In genomic region chr20:1312904-1313235, GRCh38 we compare ENCODE assay signal across 21 cellular contexts. TPM values are rescaled to one million over a fixed set of nuclear protein-coding genes. Genes with fewer than 3 reads are reported as not detected.
A peak's percentile ranks its signal among the peaks of the same experiment; 100 is the strongest.
DNase-seq lines count a peak whose midpoint lies in the region; ATAC-seq, FAIRE-seq and TF ChIP-seq lines count a peak whose summit lies in the region.
"Had no signal": no experiment of that assay in that cellular context is flagged by ENCODE, and none has a peak within 500 bp of the region (broad histone marks: within the 10 kb centered on the region; RNA-seq: fewer than 3 reads in every experiment).

No MANE protein-coding gene starts in this region.

- H3K4me3 ChIP-seq in HepG2 (replicated peaks in 1 of 3; ENCODE audit: insufficient read depth in 1 of 3, low read depth in 2 of 3, low read length in 3 of 3): no peak overlapping the region
- no peak overlapping the region for H3K4me3 ChIP-seq in right lobe of liver
- H3K4me3 ChIP-seq in endodermal cell (ENCODE audit: low read length): no peak overlapping the region
- H3K4me3 ChIP-seq in mesendoderm (ENCODE audit: low read length): no peak overlapping the region
- H3K4me3 ChIP-seq: ovary had no signal

- no peak overlapping the region for H2BK120ac ChIP-seq in mesendoderm (ENCODE audit: low read depth, low read length)

- BruUV-seq in HepG2 (replicated peaks; lab: Mats Ljungman, UMichigan): no TSS peak

- H3K9me3 Mint-ChIP-seq in endodermal cell: no peaks in the 10 kb centered on the region
- H3K9me3 Mint-ChIP-seq: activated naive CD8-positive, alpha-beta T cell treated with anti-CD3 and anti-CD28 coated beads for 36 hours; CD8-positive, alpha-beta T cell; naive thymus-derived CD4-positive, alpha-beta T cell had no signal

- DNase-seq in HepG2 (ENCODE audit: low spot score) (no peak), right lobe of liver (no peak), endodermal cell (no peak), mesendoderm (no peak), A172 (ENCODE audit: low spot score) (no peak), NCI-H1694 (lab: John Stamatoyannopoulos, UW) (no peak), NCI-H524 treated with DMSO at 0.1 percent for 48 hours (lab: John Stamatoyannopoulos, UW) (no peak)
- DNase-seq in effector CD4-positive, alpha-beta T cell: no peak

- H3K27ac ChIP-seq in HepG2 (ENCODE audit: extremely low read length, insufficient read depth, low read length) (no peak overlapping the region), right lobe of liver (no peak overlapping the region), endodermal cell (ENCODE audit: low read depth, low read length) (no peak overlapping the region), mesendoderm (ENCODE audit: low read depth, low read length) (no peak overlapping the region)
- H3K27ac ChIP-seq: epithelial cell of prostate, ovary, right atrium auricular region, tibial artery had no signal

- H3K4me3 Mint-ChIP-seq in endodermal cell: peak overlapping the region; percentile 33
- H3K4me3 Mint-ChIP-seq: activated naive CD8-positive, alpha-beta T cell treated with anti-CD3 and anti-CD28 coated beads for 36 hours; B cell; CD8-positive, alpha-beta T cell; T-helper 17 cell had no signal

- no peak for TF ChIP-seq RAD21 in HepG2 (CRISPR knock-in tag; IDR thresholded peaks at IDR 0.05)

- H3K9ac ChIP-seq in HepG2 (ENCODE audit: insufficient read depth, low read depth, low read length) (no peak overlapping the region), endodermal cell (ENCODE audit: extremely low read depth, low read length, poor library complexity, severe bottlenecking) (no peak overlapping the region), mesendoderm (ENCODE audit: low read length) (peak overlapping the region; percentile 46)
- H3K9ac ChIP-seq: SK-N-SH had no signal

- ATAC-seq in HepG2: peak; percentile 4; the same call in 2 of the 3 replicates
- no peak for ATAC-seq in right lobe of liver

- peak overlapping the region; percentile 80 for H3K56ac ChIP-seq in mesendoderm (ENCODE audit: low read length)

- H2AK5ac ChIP-seq in mesendoderm (ENCODE audit: low read length): no peak overlapping the region

- no peak overlapping the region for H3K23ac ChIP-seq in mesendoderm (ENCODE audit: low read length)

- H3K27ac Mint-ChIP-seq in endodermal cell: no peak overlapping the region
- H3K27ac Mint-ChIP-seq: activated naive CD8-positive, alpha-beta T cell treated with anti-CD3 and anti-CD28 coated beads for 36 hours; B cell; CD8-positive, alpha-beta T cell had no signal

- H2BK15ac ChIP-seq in mesendoderm (replicated peaks; ENCODE audit: low read depth): no peak overlapping the region

- H3K79me2 ChIP-seq in HepG2 (ENCODE audit: insufficient read depth, low read length) (no peaks in the 10 kb centered on the region), mesendoderm (ENCODE audit: control insufficient read depth, insufficient read depth, low read length) (no peaks in the 10 kb centered on the region)

- H4K5ac ChIP-seq in mesendoderm (ENCODE audit: low read length): no peak overlapping the region

- no peak overlapping the region for H2BK5ac ChIP-seq in mesendoderm (ENCODE audit: low read length)

- no peaks in the 10 kb centered on the region for H3K9me3 ChIP-seq in HepG2 (ENCODE audit: low read length)
- no peaks in the 10 kb centered on the region for H3K9me3 ChIP-seq in right lobe of liver
- H3K9me3 ChIP-seq in endodermal cell (ENCODE audit: control insufficient read depth, low read length): no peaks in the 10 kb centered on the region
- H3K9me3 ChIP-seq: ovary, right atrium auricular region, SK-N-SH, spleen, tibial artery had no signal

- TF ChIP-seq POLR2A in HepG2 (IDR thresholded peaks at IDR 0.05; ENCODE audit: insufficient read depth in 1 of 2, low read depth in 2 of 2, low read length in 2 of 2) (no peak), right lobe of liver (IDR thresholded peaks at IDR 0.05) (no peak)

- in situ Hi-C loops in HepG2 (cut with HindIII; ENCODE audit: extremely low pct_ligation_motif_present, low pct_unique_long_range_greater_than_20kb): loop anchor here (5.0 kb wide), 1 partner anchor 129 kb away; no protein-coding TSS in a partner anchor

- no peaks in the 10 kb centered on the region for H3K79me1 ChIP-seq in mesendoderm (ENCODE audit: low read length)

- peaks cover 27% of the 10 kb centered on the region for H3K27me3 Mint-ChIP-seq in endodermal cell (ENCODE audit: insufficient read depth)
- H3K27me3 Mint-ChIP-seq: activated naive CD8-positive, alpha-beta T cell treated with anti-CD3 and anti-CD28 coated beads for 36 hours; naive thymus-derived CD4-positive, alpha-beta T cell; T-helper 17 cell had no signal

- intact Hi-C loops in HepG2 (cut with micrococcal nuclease; ENCODE audit: unreplicated experiment) (loop anchor here (1.0 kb wide), 4 partner anchors 12 to 190 kb away; no protein-coding TSS in a partner anchor), right lobe of liver (cut with DNase I) (loop anchor here (5.0 kb wide), 2 partner anchors 124 to 129 kb away; no protein-coding TSS in a partner anchor)

- WGBS in HepG2 (ENCODE audit: low lambda C conversion rate): 71% methylated on average over 13 of the region's 16 CpGs
- 60% methylated on average over 1 of the region's 16 CpGs for WGBS in right lobe of liver (ENCODE audit: insufficient coverage, low coverage, low lambda C conversion rate, missing lambda C conversion rate)
- WGBS in endodermal cell (ENCODE audit: insufficient coverage in 1 of 2, insufficient read length in 1 of 2), 2 experiments: 84 to 88% methylated on average over 12 to 16 of the region's 16 CpGs
- WGBS in mesendoderm (ENCODE audit: extremely low coverage, insufficient coverage, low lambda C conversion rate): no CpG with 5 or more reads among the region's 16 CpGs

- H3K4ac ChIP-seq in mesendoderm (ENCODE audit: low read depth, low read length): no peak overlapping the region

- FAIRE-seq in HepG2 (lab: Jason Lieb, UNC): no peak
- FAIRE-seq: A204.1 had no signal

- H3K27me3 ChIP-seq in HepG2 (ENCODE audit: control insufficient read depth in 1 of 2, insufficient read depth in 2 of 2, low read length in 2 of 2) (peaks cover 0 to 3% of the 10 kb centered on the region in 2 experiments; a peak in 3 of 5 replicates), right lobe of liver (no peaks in the 10 kb centered on the region), endodermal cell (ENCODE audit: control insufficient read depth, insufficient read depth, low read length, poor library complexity, severe bottlenecking) (peaks cover 4% of the 10 kb centered on the region), mesendoderm (ENCODE audit: insufficient read depth, low read length, poor library complexity) (no peaks in the 10 kb centered on the region)
- H3K27me3 ChIP-seq: ovary, right atrium auricular region, spleen, tibial artery had no signal

- H4K8ac ChIP-seq in mesendoderm (ENCODE audit: low read depth, low read length): no peak overlapping the region

- H2AFZ ChIP-seq in HepG2 (ENCODE audit: low read length): no peak overlapping the region

- no peak overlapping the region for H3K4me2 ChIP-seq in HepG2 (ENCODE audit: low read depth, low read length)
- H3K4me2 ChIP-seq in mesendoderm (ENCODE audit: low read length): peak overlapping the region; percentile 15
- H3K4me2 ChIP-seq: SK-N-SH had no signal

- no peak for TF ChIP-seq EP300 in HepG2 (IDR thresholded peaks at IDR 0.05; ENCODE audit: low read depth in 2 of 2, low read length in 2 of 2)
- TF ChIP-seq EP300 in HepG2 (CRISPR knock-in tag; IDR thresholded peaks at IDR 0.05; ENCODE audit: borderline replicate concordance): no peak

- peaks cover 4% of the 10 kb centered on the region for H3K4me1 Mint-ChIP-seq in endodermal cell
- H3K4me1 Mint-ChIP-seq: B cell had no signal

- H3K4me1 ChIP-seq in HepG2 (ENCODE audit: insufficient read depth, low read length): peaks cover 12% of the 10 kb centered on the region
- peaks cover 0 to 11% (median 2%) of the 10 kb centered on the region in 4 donors for H3K4me1 ChIP-seq in right lobe of liver
- H3K4me1 ChIP-seq in endodermal cell (ENCODE audit: control insufficient read depth, insufficient read depth, low read length): no peaks in the 10 kb centered on the region
- no peaks in the 10 kb centered on the region for H3K4me1 ChIP-seq in mesendoderm (ENCODE audit: control insufficient read depth, low read depth, low read length)

- H4K20me1 ChIP-seq in HepG2 (ENCODE audit: insufficient read depth, low read length): no peaks in the 10 kb centered on the region

- POLR2A ChIA-PET in HepG2 (lab: Yijun Ruan, JAX): interaction anchor here (1.1 to 1.6 kb wide), 2 partner anchors 13 to 124 kb away, joined by 4 to 5 read pairs; no protein-coding TSS in a partner anchor

- H3K18ac ChIP-seq in mesendoderm (ENCODE audit: low read length): no peak overlapping the region

- CTCF ChIA-PET in HepG2 (lab: Yijun Ruan, JAX; ENCODE audit: low intra/inter-chr PET ratio, low total read pairs): interaction anchor here (0.8 to 6.5 kb wide), 5 partner anchors 85 to 191 kb away, joined by 3 to 122 read pairs (median 21); partner anchors contain the start of gene NSFL1C

- no peak for TF ChIP-seq CTCF in HepG2 (CRISPR knock-in tag; IDR thresholded peaks at IDR 0.05)
- no peak for TF ChIP-seq CTCF in right lobe of liver (IDR thresholded peaks at IDR 0.05)
- no peak for TF ChIP-seq CTCF in endodermal cell (conservative IDR thresholded peaks at IDR 0.05)

- H3K36me3 ChIP-seq in HepG2 (replicated peaks in 1 of 2; ENCODE audit: control insufficient read depth in 1 of 2, insufficient read depth in 2 of 2, low read length in 2 of 2): no peaks in the 10 kb centered on the region
- no peaks in the 10 kb centered on the region for H3K36me3 ChIP-seq in right lobe of liver
- H3K36me3 ChIP-seq in endodermal cell (ENCODE audit: control insufficient read depth, insufficient read depth, low read length): no peaks in the 10 kb centered on the region
- no peaks in the 10 kb centered on the region for H3K36me3 ChIP-seq in mesendoderm (ENCODE audit: control insufficient read depth, insufficient read depth, low read length)
- H3K36me3 ChIP-seq: ovary, right atrium auricular region, spleen had no signal

- no peaks in the 10 kb centered on the region for H3K36me3 Mint-ChIP-seq in endodermal cell (ENCODE audit: low read depth)
- H3K36me3 Mint-ChIP-seq: activated naive CD8-positive, alpha-beta T cell treated with anti-CD3 and anti-CD28 coated beads for 36 hours; CD8-positive, alpha-beta T cell had no signal

RNA-seq across cellular contexts. Expression of gene SDCBP2, which starts 16.1 kb away (rescaled TPM):
- total RNA-seq in HepG2 (2016; rRNA removed; fragmentation: Illumina TruSeq; extraction: Trizol) (0.87 and 1.2 TPM in 2 replicates), right lobe of liver (10 to 100 TPM in 3 of 6 experiments, 1 to 10 TPM in 3; 2.0 to 43.3 (median 16.6) TPM), endodermal cell (1 to 10 TPM; 1.5 to 5.1 TPM)
- 0.79 and 0.91 TPM in 2 replicates for total RNA-seq in HepG2 (2016; cell fraction: cytosol; rRNA removed; fragmentation: Illumina TruSeq; extraction: Trizol; ENCODE audit: low read depth)
- total RNA-seq in HepG2 (2016; cell fraction: insoluble cytoplasmic fraction; rRNA removed; fragmentation: Illumina TruSeq; extraction: Trizol): 0.89 and 1.1 TPM in 2 replicates
- 0.48 and 0.93 TPM in 2 replicates for total RNA-seq in HepG2 (2016; cell fraction: membrane; rRNA removed; fragmentation: Illumina TruSeq; extraction: Trizol)
- 0.66 and 0.81 TPM in 2 replicates for total RNA-seq in HepG2 (2016; cell fraction: nucleus; rRNA removed; fragmentation: Illumina TruSeq; extraction: Trizol)
- 2.4 and 2.9 TPM in 2 replicates for polyA plus RNA-seq in HepG2 (2011; rRNA removed)
- 2.5 and 3.1 TPM in 2 replicates for polyA plus RNA-seq in HepG2 (2011; cell fraction: cytosol; rRNA removed)
- 6.1 and 6.2 TPM in 2 replicates for polyA plus RNA-seq in HepG2 (2011; cell fraction: nucleus; rRNA removed)
- 2.1 and 4.3 TPM in 2 replicates for polyA plus RNA-seq in HepG2 (2012)
- 0.62 and 0.94 TPM in 2 replicates for polyA plus RNA-seq in HepG2 (2016; cell fraction: cytosol; fragmentation: Illumina TruSeq; extraction: Trizol; ENCODE audit: low read depth)
- 0.67 and 0.96 TPM in 2 replicates for polyA plus RNA-seq in HepG2 (2016; cell fraction: insoluble cytoplasmic fraction; fragmentation: Illumina TruSeq; extraction: Trizol; ENCODE audit: low read depth)
- polyA plus RNA-seq in HepG2 (2016; cell fraction: membrane; fragmentation: Illumina TruSeq; extraction: Trizol; ENCODE audit: low read depth): 0.65 and 0.68 TPM in 2 replicates
- 1.5 and 1.6 TPM in 2 replicates for polyA plus RNA-seq in HepG2 (2016; cell fraction: nucleus; fragmentation: Illumina TruSeq; extraction: Trizol; ENCODE audit: insufficient read depth, low read depth)
- 0.42 and 0.92 TPM in 2 replicates for polyA minus RNA-seq in HepG2 (2011; rRNA and poly(A)+ RNA removed; ENCODE audit: low replicate concordance)
- polyA minus RNA-seq in HepG2 (2011; cell fraction: cytosol; rRNA and poly(A)+ RNA removed): 0.62 and 0.89 TPM in 2 replicates
- polyA minus RNA-seq in HepG2 (2011; cell fraction: nucleus; rRNA and poly(A)+ RNA removed): 0.37 and 0.64 TPM in 2 replicates
- polyA plus RNA-seq in endodermal cell (2013, experiment 1 of 2): 2.6 TPM
- polyA plus RNA-seq in endodermal cell (2013, experiment 2 of 2): 3.0 TPM
- 1.2 TPM for polyA plus RNA-seq in mesendoderm (2013, experiment 1 of 2)
- polyA plus RNA-seq in mesendoderm (2013, experiment 2 of 2): 1.1 TPM
- 1.8 and 2.6 TPM in 2 replicates for total RNA-seq in A172 (2014; rRNA removed; shearing (Covaris generic))

RNA-seq across cellular contexts. Expression of gene SNPH, which starts 46.8 kb away (rescaled TPM):
- total RNA-seq in HepG2 (2016; rRNA removed; fragmentation: Illumina TruSeq; extraction: Trizol) (0.09 TPM in 1 of 2 replicates, not detected in the other), right lobe of liver (under 1 TPM; 0.11 to 0.61 (median 0.12) TPM), endodermal cell (1 to 10 TPM; 2.2 to 4.9 TPM)
- not detected in 2 replicates for total RNA-seq in HepG2 (2016; cell fraction: cytosol; rRNA removed; fragmentation: Illumina TruSeq; extraction: Trizol; ENCODE audit: low read depth)
- total RNA-seq in HepG2 (2016; cell fraction: insoluble cytoplasmic fraction; rRNA removed; fragmentation: Illumina TruSeq; extraction: Trizol): 0.04 TPM in 1 of 2 replicates, not detected in the other
- total RNA-seq in HepG2 (2016; cell fraction: membrane; rRNA removed; fragmentation: Illumina TruSeq; extraction: Trizol): 0.03 TPM in 1 of 2 replicates, not detected in the other
- total RNA-seq in HepG2 (2016; cell fraction: nucleus; rRNA removed; fragmentation: Illumina TruSeq; extraction: Trizol): 0.06 TPM in 2 replicates
- polyA plus RNA-seq in HepG2 (2011; rRNA removed): not detected in 2 replicates
- polyA plus RNA-seq in HepG2 (2011; cell fraction: cytosol; rRNA removed): not detected in 2 replicates
- 0.02 TPM in 1 of 2 replicates, not detected in the other for polyA plus RNA-seq in HepG2 (2011; cell fraction: nucleus; rRNA removed)
- not detected in 2 replicates for polyA plus RNA-seq in HepG2 (2012)
- not detected in 2 replicates for polyA plus RNA-seq in HepG2 (2016; cell fraction: cytosol; fragmentation: Illumina TruSeq; extraction: Trizol; ENCODE audit: low read depth)
- polyA plus RNA-seq in HepG2 (2016; cell fraction: insoluble cytoplasmic fraction; fragmentation: Illumina TruSeq; extraction: Trizol; ENCODE audit: low read depth): not detected in 2 replicates
- not detected in 2 replicates for polyA plus RNA-seq in HepG2 (2016; cell fraction: membrane; fragmentation: Illumina TruSeq; extraction: Trizol; ENCODE audit: low read depth)
- polyA plus RNA-seq in HepG2 (2016; cell fraction: nucleus; fragmentation: Illumina TruSeq; extraction: Trizol; ENCODE audit: insufficient read depth, low read depth): 0.12 TPM in 1 of 2 replicates, not detected in the other
- 0.02 and 0.10 TPM in 2 replicates for polyA minus RNA-seq in HepG2 (2011; rRNA and poly(A)+ RNA removed; ENCODE audit: low replicate concordance)
- not detected in 2 replicates for polyA minus RNA-seq in HepG2 (2011; cell fraction: cytosol; rRNA and poly(A)+ RNA removed)
- polyA minus RNA-seq in HepG2 (2011; cell fraction: nucleus; rRNA and poly(A)+ RNA removed): not detected in 2 replicates
- polyA plus RNA-seq in endodermal cell (2013, experiment 1 of 2): 2.0 TPM
- polyA plus RNA-seq in endodermal cell (2013, experiment 2 of 2): 2.1 TPM
- 0.51 TPM for polyA plus RNA-seq in mesendoderm (2013, experiment 1 of 2)
- polyA plus RNA-seq in mesendoderm (2013, experiment 2 of 2): 0.60 TPM
- 11.6 and 13.9 TPM in 2 replicates for total RNA-seq in A172 (2014; rRNA removed; shearing (Covaris generic))
- total RNA-seq: OCI-LY7 had no signal
